In genomic region chr20:12241065-12241464, GRCh38 we compare ENCODE assay signal across 27 cellular contexts.
DNase-seq lines count a peak whose midpoint lies in the region; ATAC-seq and TF ChIP-seq lines count a peak whose summit lies in the region.
"Had no signal": no experiment of that assay in that cellular context is flagged by ENCODE, and none has a peak within 500 bp of the region (broad histone marks: within the 10 kb centered on the region; RNA-seq: fewer than 3 reads in every experiment).

No MANE protein-coding gene starts in this region.

- peak; percentile 84 for DNase-seq in DMS153 (lab: John Stamatoyannopoulos, UW)
- DNase-seq in NCI-H1417 (lab: John Stamatoyannopoulos, UW), result peak; percentile 53 to 91 (median 85)
- DNase-seq in NCI-H510A treated with DMSO at 0.1 percent for 48 hours (lab: John Stamatoyannopoulos, UW), result peak; percentile 91
- no peak for DNase-seq in effector CD8-positive, alpha-beta T cell (lab: John Stamatoyannopoulos, UW)
- no peak for DNase-seq in GDM1 (lab: John Stamatoyannopoulos, UW)
- no peak for DNase-seq in stimulated activated CD4-positive, alpha-beta T cell treated with anti-CD3 and anti-CD28 coated beads, Interleukin-4, amount 100 ng/mL, for 24 hours
- DNase-seq: activated CD4-positive, alpha-beta memory T cell treated with anti-CD3 and anti-CD28 coated beads for 36 hours; activated CD4-positive, CD25-positive, alpha-beta regulatory T cell treated with anti-CD3 and anti-CD28 coated beads, Interleukin-2, amount 50 U/mL, for 72 hours; AML-193; aorta; CD4-positive, alpha-beta T cell; foreskin keratinocyte; heart right ventricle; kidney glomerular epithelial cell; lower lobe of right lung; NCI-H2107; NCI-H526; nephron progenitor cell; ovary; right cardiac atrium; spleen; stimulated activated CD4-positive, alpha-beta T cell treated with anti-CD3 and anti-CD28 coated beads, Interleukin-2, amount 100 ng/mL, for 48 hours; substantia nigra had no signal

- ATAC-seq in SK-N-SH treated with all-trans-retinoic acid at 6 μM for 48 hours (no peak), HG03442 (IDR thresholded peaks at IDR 0.05; ENCODE audit: unreplicated experiment) (no peak)
- ATAC-seq: A549; foreskin keratinocyte; heart right ventricle; lower lobe of right lung; right cardiac atrium; stimulated activated memory B cell treated with anti-CD40 and anti-IgM and Interleukin-4, amounts not matched to agents 10 μg/mL and 1 μg/mL and 100 μg/mL, for 72 hours had no signal

TF ChIP-seq in SK-N-SH treated with all-trans-retinoic acid at 6 μM for 48 hours, 23 proteins besides CTCF, POLR2A, EP300 and RAD21:
- TF ChIP-seq CSRNP3 (CRISPR knock-in tag; IDR thresholded peaks at IDR 0.05) (no peak), TSHZ2 (CRISPR knock-in tag; IDR thresholded peaks at IDR 0.05) (peak; percentile 61; the same call in 1 of the 2 replicates), PPARA (CRISPR knock-in tag; IDR thresholded peaks at IDR 0.05; ENCODE audit: borderline replicate concordance) (no peak), PATZ1 (CRISPR knock-in tag; IDR thresholded peaks at IDR 0.05; ENCODE audit: borderline replicate concordance) (no peak), ZNF8 (CRISPR knock-in tag; IDR thresholded peaks at IDR 0.05) (no peak), POU6F1 (CRISPR knock-in tag; IDR thresholded peaks at IDR 0.05; ENCODE audit: borderline replicate concordance, low read depth) (no peak), ZNF70 (CRISPR knock-in tag; IDR thresholded peaks at IDR 0.05) (no peak), ISL1 (CRISPR knock-in tag; IDR thresholded peaks at IDR 0.05) (peak; percentile 77), SNAI2 (CRISPR knock-in tag; IDR thresholded peaks at IDR 0.05) (no peak), TCF4 (CRISPR knock-in tag; IDR thresholded peaks at IDR 0.05; ENCODE audit: borderline replicate concordance) (peak; percentile 49), TOX (CRISPR knock-in tag; IDR thresholded peaks at IDR 0.05; ENCODE audit: borderline replicate concordance) (no peak), ESRRG (CRISPR knock-in tag; IDR thresholded peaks at IDR 0.05) (no peak), ZFP3 (CRISPR knock-in tag; IDR thresholded peaks at IDR 0.05) (no peak), ARNTL (CRISPR knock-in tag; IDR thresholded peaks at IDR 0.05; ENCODE audit: borderline replicate concordance, low read depth) (no peak), OSR1 (CRISPR knock-in tag; IDR thresholded peaks at IDR 0.05) (no peak), GLIS3 (CRISPR knock-in tag; IDR thresholded peaks at IDR 0.05) (no peak)

Comparison
In these comparisons a context has a peak if more than half of its experiments do, and no peak if none do; other contexts are left out.
1. DNase-seq: peak in DMS153 (single experiment), NCI-H1417 (3 of 3) and NCI-H510A treated with DMSO at 0.1 percent for 48 hours (single experiment); none in effector CD8-positive, alpha-beta T cell (single experiment), GDM1 (single experiment) and stimulated activated CD4-positive, alpha-beta T cell treated with anti-CD3 and anti-CD28 coated beads, Interleukin-4, amount 100 ng/mL, for 24 hours (single experiment).